14 cellular contexts compared by ENCODE assay signal in genomic region chr15:93331545-93332117, GRCh38.
DNase-seq lines count a peak whose midpoint lies in the region; ATAC-seq and TF ChIP-seq lines count a peak whose summit lies in the region.
"Had no signal": no experiment of that assay in that cellular context is flagged by ENCODE, and none has a peak within 500 bp of the region (broad histone marks: within the 10 kb centered on the region; RNA-seq: fewer than 3 reads in every experiment).

No MANE protein-coding gene starts in this region.

- H4K20me1 ChIP-seq in hepatocyte (ENCODE audit: insufficient read depth, poor library complexity, severe bottlenecking), result no peaks in the 10 kb centered on the region
- H4K20me1 ChIP-seq in mammary epithelial cell (ENCODE audit: insufficient read depth, low read length), result no peaks in the 10 kb centered on the region

- dilution Hi-C loops in mammary epithelial cell (cut with HindIII; ENCODE audit: low sequenced_read_pairs), result loop anchor here (5.0 kb wide), 1 partner anchor 64 kb away; no protein-coding TSS in a partner anchor

- H3K4me2 ChIP-seq in hepatocyte (peak overlapping the region; percentile 60), mammary epithelial cell (ENCODE audit: insufficient read depth, low read depth, low read length) (no peak overlapping the region)
- H3K4me2 ChIP-seq: smooth muscle cell had no signal

- H3K4me3 ChIP-seq in hepatocyte, result no peak overlapping the region
- no peak overlapping the region for H3K4me3 ChIP-seq in rectal smooth muscle tissue (ENCODE audit: low read length)
- no peak overlapping the region for H3K4me3 ChIP-seq in mammary epithelial cell (replicated peaks in 1 of 3; ENCODE audit: insufficient read depth in 1 of 3, low read depth in 2 of 3, low read length in 3 of 3)
- H3K4me3 ChIP-seq: coronary artery, GM12878, smooth muscle cell, transverse colon had no signal

- in situ Hi-C loops in mammary epithelial cell (cut with MboI; ENCODE audit: low sequenced_read_pairs in 2 of 2), result no loop called here

- H3K36me3 ChIP-seq in hepatocyte (replicated peaks; ENCODE audit: insufficient read depth, low read depth) (no peaks in the 10 kb centered on the region), rectal smooth muscle tissue (ENCODE audit: control insufficient read depth, insufficient read depth, low read length) (no peaks in the 10 kb centered on the region), mammary epithelial cell (ENCODE audit: insufficient read depth, low read length) (no peaks in the 10 kb centered on the region)
- H3K36me3 ChIP-seq: transverse colon had no signal

- DNase-seq in NCI-H1694 treated with DMSO at 0.1 percent for 48 hours (lab: John Stamatoyannopoulos, UW), result peak; percentile 1
- no peak for DNase-seq in NCI-H1694 (lab: John Stamatoyannopoulos, UW)
- peak; percentile 72 for DNase-seq in NCI-H2171 treated with DMSO at 0.1 percent for 48 hours (lab: John Stamatoyannopoulos, UW)
- peak; percentile 31 for DNase-seq in hepatocyte (ENCODE audit: low spot score)
- DNase-seq in mammary epithelial cell, result no peak
- DNase-seq in NCI-H526 treated with DMSO at 0.1 percent for 48 hours (lab: John Stamatoyannopoulos, UW), result no peak
- DNase-seq: activated CD4-positive, CD25-positive, alpha-beta regulatory T cell treated with anti-CD3 and anti-CD28 coated beads, Interleukin-2, amount 50 U/mL, for 72 hours; activated T-cell treated with anti-CD3 and anti-CD28 coated beads, Interleukin-2, amount 50 U/mL, for 24 hours; transverse colon had no signal

- no peaks in the 10 kb centered on the region for H3K9me2 ChIP-seq in hepatocyte (replicated peaks; ENCODE audit: insufficient read depth)

- BruUV-seq in mammary epithelial cell (replicated peaks; lab: Mats Ljungman, UMichigan), result no TSS peak

- ATAC-seq in GM19035 (IDR thresholded peaks at IDR 0.05; ENCODE audit: unreplicated experiment), result no peak
- ATAC-seq: GM12878 had no signal

- WGBS in hepatocyte (ENCODE audit: low lambda C conversion rate, missing lambda C conversion rate), result 2% methylated on average over 9 of the region's 9 CpGs
- 55% methylated on average over 5 of the region's 9 CpGs for WGBS in mammary epithelial cell (ENCODE audit: low coverage, missing lambda C conversion rate)

- intact Hi-C loops in mammary epithelial cell (cut with micrococcal nuclease), result no loop called here

- TF ChIP-seq CTCF in hepatocyte (IDR thresholded peaks at IDR 0.05; ENCODE audit: poor library complexity) (no peak), mammary epithelial cell (conservative IDR thresholded peaks at IDR 0.05 in 1 of 2, IDR thresholded peaks at IDR 0.05 in 1 of 2; ENCODE audit: extremely low read depth in 1 of 2, insufficient read depth in 1 of 2, low read depth in 1 of 2, low read length in 2 of 2) (no peak)

- H3K27ac ChIP-seq in hepatocyte, result no peak overlapping the region
- H3K27ac ChIP-seq in rectal smooth muscle tissue (ENCODE audit: low read depth, low read length), result peak overlapping the region; percentile 72
- no peak overlapping the region for H3K27ac ChIP-seq in mammary epithelial cell (ENCODE audit: insufficient read depth, low read depth, low read length)
- H3K27ac ChIP-seq: coronary artery had no signal

- H2AFZ ChIP-seq in hepatocyte, result no peak overlapping the region
- no peak overlapping the region for H2AFZ ChIP-seq in mammary epithelial cell (ENCODE audit: low read depth, low read length)

- H3K9me3 ChIP-seq in hepatocyte (ENCODE audit: low read depth) (no peaks in the 10 kb centered on the region), mammary epithelial cell (replicated peaks; ENCODE audit: insufficient read depth, low read length) (peaks cover 20% of the 10 kb centered on the region)
- H3K9me3 ChIP-seq: transverse colon had no signal

- H3K4me1 ChIP-seq in hepatocyte (ENCODE audit: insufficient read depth), result peaks cover 13% of the 10 kb centered on the region
- peaks cover 15% of the 10 kb centered on the region for H3K4me1 ChIP-seq in rectal smooth muscle tissue (ENCODE audit: control insufficient read depth, insufficient read depth, low read length)
- H3K4me1 ChIP-seq in mammary epithelial cell (ENCODE audit: insufficient read depth, low read length), result no peaks in the 10 kb centered on the region

- CTCF ChIA-PET in mammary epithelial cell (lab: Charles Lee; ENCODE audit: low non-redundant PET), result no interaction called here

- no peak overlapping the region for H3K9ac ChIP-seq in rectal smooth muscle tissue (ENCODE audit: low read length)
- H3K9ac ChIP-seq in mammary epithelial cell (ENCODE audit: insufficient read depth, low read length), result no peak overlapping the region

- H3K79me2 ChIP-seq in hepatocyte, result no peaks in the 10 kb centered on the region
- H3K79me2 ChIP-seq in mammary epithelial cell (ENCODE audit: insufficient read depth, low read length), result no peaks in the 10 kb centered on the region

- H3K27me3 ChIP-seq in hepatocyte (peaks cover 27% of the 10 kb centered on the region), rectal smooth muscle tissue (ENCODE audit: control insufficient read depth, insufficient read depth, low read length) (no peaks in the 10 kb centered on the region), mammary epithelial cell (ENCODE audit: insufficient read depth, low read length) (no peaks in the 10 kb centered on the region)

Comparison
In these comparisons a context has a peak if more than half of its experiments do, and no peak if none do; other contexts are left out.
1. DNase-seq: peak in NCI-H1694 treated with DMSO at 0.1 percent for 48 hours (single experiment), NCI-H2171 treated with DMSO at 0.1 percent for 48 hours (single experiment) and hepatocyte (single experiment); none in NCI-H1694 (single experiment), mammary epithelial cell (single experiment) and NCI-H526 treated with DMSO at 0.1 percent for 48 hours (single experiment).